8 cellular contexts compared by ENCODE assay signal in the genomic region with DNA sequence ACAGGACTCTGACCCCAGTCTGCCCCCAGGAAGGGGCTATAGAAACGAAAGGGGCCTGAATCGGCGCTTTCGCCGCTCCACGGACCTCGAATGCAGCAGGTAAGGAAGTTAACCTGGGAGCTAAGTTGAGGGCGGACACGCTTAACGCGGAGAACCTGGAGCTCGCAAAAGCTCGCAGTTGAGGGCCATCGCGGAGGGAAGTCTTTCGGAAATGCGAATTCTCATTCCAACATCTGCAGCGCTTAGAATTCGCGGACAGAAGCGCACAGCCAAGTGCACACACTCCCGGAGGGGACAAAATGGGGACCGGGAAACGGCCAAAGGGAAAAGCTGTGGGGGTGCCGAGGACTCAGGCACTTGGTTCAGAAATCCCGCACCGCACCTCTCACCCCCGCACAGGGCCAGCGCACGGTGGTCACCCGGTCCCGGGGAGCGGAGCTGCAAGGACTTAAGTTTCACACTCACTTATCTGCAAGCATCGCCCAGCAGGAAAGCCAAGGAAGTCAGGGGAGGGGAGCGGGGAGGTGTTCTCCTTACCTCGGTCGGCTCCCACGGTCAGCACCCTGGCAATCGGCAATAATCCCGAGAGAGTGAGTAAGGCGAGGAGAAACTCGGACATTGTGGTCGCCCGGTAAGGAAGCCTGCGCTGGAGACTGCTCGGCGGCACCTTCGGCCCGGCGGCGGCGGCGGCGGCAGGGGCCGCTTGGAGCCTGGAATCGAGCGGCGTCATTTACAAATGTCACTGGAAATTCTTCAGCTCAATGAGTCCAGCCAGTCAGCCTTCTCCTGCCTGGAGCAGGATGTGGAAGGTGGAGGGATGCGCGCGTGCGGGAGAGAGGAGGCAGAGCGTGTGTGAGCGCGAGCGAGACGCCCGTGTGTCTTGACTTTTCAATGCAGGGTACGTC. TPM values are rescaled to one million over a fixed set of nuclear protein-coding genes. Genes with fewer than 3 reads are reported as not detected.
DNase-seq lines count a peak whose midpoint lies in the region; ATAC-seq, FAIRE-seq and TF ChIP-seq lines count a peak whose summit lies in the region.

No MANE protein-coding gene starts in this region.

- H3K4me3 ChIP-seq in neuron (ENCODE audit: low read length): peak overlapping the region; percentile 60

- peaks cover 9% of the 10 kb centered on the region for H3K36me3 Mint-ChIP-seq in natural killer cell treated with Interleukin-12 subunit alpha and Interleukin-12 subunit beta and Interleukin-15 and Interleukin-18, amount 100 ng/mL, for 72 hours
- H3K36me3 Mint-ChIP-seq in natural killer cell: no peaks in the 10 kb centered on the region
- H3K36me3 Mint-ChIP-seq in activated T-cell treated with anti-CD3 and anti-CD28 coated beads, Interleukin-2, amount 50 U/mL, for 72 hours (ENCODE audit: insufficient read depth in 2 of 2): peaks cover 0 to 4% of the 10 kb centered on the region in 2 donors

- H3K9me3 Mint-ChIP-seq in natural killer cell treated with Interleukin-12 subunit alpha and Interleukin-12 subunit beta and Interleukin-15 and Interleukin-18, amount 100 ng/mL, for 72 hours: peaks cover 4% of the 10 kb centered on the region
- H3K9me3 Mint-ChIP-seq in natural killer cell: peaks cover 8% of the 10 kb centered on the region in 2 donors
- peaks cover 0 to 5% of the 10 kb centered on the region in 2 donors for H3K9me3 Mint-ChIP-seq in activated T-cell treated with anti-CD3 and anti-CD28 coated beads, Interleukin-2, amount 50 U/mL, for 72 hours

- H3K27ac Mint-ChIP-seq in natural killer cell treated with Interleukin-12 subunit alpha and Interleukin-12 subunit beta and Interleukin-15 and Interleukin-18, amount 100 ng/mL, for 72 hours: no peak overlapping the region
- H3K27ac Mint-ChIP-seq in natural killer cell: no peak overlapping the region
- no peak overlapping the region for H3K27ac Mint-ChIP-seq in activated T-cell treated with anti-CD3 and anti-CD28 coated beads, Interleukin-2, amount 50 U/mL, for 72 hours

- DNase-seq in natural killer cell treated with Interleukin-12 subunit alpha and Interleukin-12 subunit beta and Interleukin-15 and Interleukin-18, amount 100 ng/mL, for 72 hours (ENCODE audit: low spot score): no peak
- DNase-seq in natural killer cell (no peak), HuH-7 (ENCODE audit: low spot score) (peak; percentile 29), glomerular endothelial cell (ENCODE audit: extremely low read depth, low read depth, low spot score) (peak; percentile 33), RCC 7860 (ENCODE audit: low spot score) (no peak)
- no peak for DNase-seq in activated T-cell treated with anti-CD3 and anti-CD28 coated beads, Interleukin-2, amount 50 U/mL, for 72 hours
- DNase-seq in stimulated activated CD4-positive, alpha-beta T cell treated with anti-CD3 and anti-CD28 coated beads, Interleukin-2, amount 100 ng/mL, for 24 hours: no peak

- peaks cover 4 to 9% of the 10 kb centered on the region in 2 donors for H3K4me1 Mint-ChIP-seq in natural killer cell treated with Interleukin-12 subunit alpha and Interleukin-12 subunit beta and Interleukin-15 and Interleukin-18, amount 100 ng/mL, for 72 hours (ENCODE audit: low read depth in 2 of 2)
- peaks cover 8 to 11% of the 10 kb centered on the region in 2 donors for H3K4me1 Mint-ChIP-seq in natural killer cell
- H3K4me1 Mint-ChIP-seq in activated T-cell treated with anti-CD3 and anti-CD28 coated beads, Interleukin-2, amount 50 U/mL, for 72 hours (ENCODE audit: low read depth): peaks cover 12% of the 10 kb centered on the region

- H3K27me3 Mint-ChIP-seq in natural killer cell treated with Interleukin-12 subunit alpha and Interleukin-12 subunit beta and Interleukin-15 and Interleukin-18, amount 100 ng/mL, for 72 hours: peaks cover 17 to 22% of the 10 kb centered on the region in 2 donors
- H3K27me3 Mint-ChIP-seq in natural killer cell (ENCODE audit: low read depth in 2 of 2): peaks cover 14 to 36% of the 10 kb centered on the region in 2 donors
- peaks cover 38% of the 10 kb centered on the region for H3K27me3 Mint-ChIP-seq in activated T-cell treated with anti-CD3 and anti-CD28 coated beads, Interleukin-2, amount 50 U/mL, for 72 hours (ENCODE audit: low read depth)

- no peaks in the 10 kb centered on the region for H3K9me3 ChIP-seq in neuron (ENCODE audit: low read length)

- intact Hi-C loops in natural killer cell (cut with micrococcal nuclease): no loop called here

- FAIRE-seq in RCC 7860 (lab: Jason Lieb, UNC): no peak

- ATAC-seq in natural killer cell treated with Interleukin-12 subunit alpha and Interleukin-12 subunit beta and Interleukin-15 and Interleukin-18, amount 100 ng/mL, for 72 hours: no peak
- no peak for ATAC-seq in natural killer cell
- no peak for ATAC-seq in activated T-cell treated with anti-CD3 and anti-CD28 coated beads, Interleukin-2, amount 50 U/mL, for 72 hours (replicated peaks in 1 of 2)

- H3K4me3 Mint-ChIP-seq in natural killer cell treated with Interleukin-12 subunit alpha and Interleukin-12 subunit beta and Interleukin-15 and Interleukin-18, amount 100 ng/mL, for 72 hours: peak overlapping the region; percentile 45
- H3K4me3 Mint-ChIP-seq in natural killer cell: no peak overlapping the region
- H3K4me3 Mint-ChIP-seq in activated T-cell treated with anti-CD3 and anti-CD28 coated beads, Interleukin-2, amount 50 U/mL, for 72 hours: peak overlapping the region; percentile 75 to 81

- peak overlapping the region; percentile 96 for H2AFZ ChIP-seq in neuron (ENCODE audit: low read depth, low read length)

- H3K4me1 ChIP-seq in neuron (ENCODE audit: insufficient read depth, low read length): peaks cover 17% of the 10 kb centered on the region

- TF ChIP-seq CTCF in natural killer cell (IDR thresholded peaks at IDR 0.05): no peak

- no peaks in the 10 kb centered on the region for H3K36me3 ChIP-seq in neuron (ENCODE audit: insufficient read depth, low read length)

- peaks cover 14% of the 10 kb centered on the region for H3K27me3 ChIP-seq in neuron (ENCODE audit: insufficient read depth, low read length)

RNA-seq across cellular contexts. Expression of a gene that starts 0.5 kb away (rescaled TPM):
- not detected for total RNA-seq in natural killer cell treated with Interleukin-12 subunit alpha and Interleukin-12 subunit beta and Interleukin-15 and Interleukin-18, amount 100 ng/mL, for 72 hours
- total RNA-seq in natural killer cell (under 1 TPM in 1 of 3 donors, not detected in 2; 0.05 TPM), glomerular endothelial cell (0.05 TPM in 1 of 2 replicates, not detected in the other)
- not detected for total RNA-seq in activated T-cell treated with anti-CD3 and anti-CD28 coated beads, Interleukin-2, amount 50 U/mL, for 72 hours

Comparison
In these comparisons a context has a peak if more than half of its experiments do, and no peak if none do; other contexts are left out.
1. DNase-seq: peak in HuH-7 (single experiment) and glomerular endothelial cell (single experiment); none in natural killer cell treated with Interleukin-12 subunit alpha and Interleukin-12 subunit beta and Interleukin-15 and Interleukin-18, amount 100 ng/mL, for 72 hours (single experiment), natural killer cell (single experiment), activated T-cell treated with anti-CD3 and anti-CD28 coated beads, Interleukin-2, amount 50 U/mL, for 72 hours (0 of 2), RCC 7860 (single experiment) and stimulated activated CD4-positive, alpha-beta T cell treated with anti-CD3 and anti-CD28 coated beads, Interleukin-2, amount 100 ng/mL, for 24 hours (0 of 2).